Comparison of ENCODE assay signal across 1 cellular context in the genomic region with DNA sequence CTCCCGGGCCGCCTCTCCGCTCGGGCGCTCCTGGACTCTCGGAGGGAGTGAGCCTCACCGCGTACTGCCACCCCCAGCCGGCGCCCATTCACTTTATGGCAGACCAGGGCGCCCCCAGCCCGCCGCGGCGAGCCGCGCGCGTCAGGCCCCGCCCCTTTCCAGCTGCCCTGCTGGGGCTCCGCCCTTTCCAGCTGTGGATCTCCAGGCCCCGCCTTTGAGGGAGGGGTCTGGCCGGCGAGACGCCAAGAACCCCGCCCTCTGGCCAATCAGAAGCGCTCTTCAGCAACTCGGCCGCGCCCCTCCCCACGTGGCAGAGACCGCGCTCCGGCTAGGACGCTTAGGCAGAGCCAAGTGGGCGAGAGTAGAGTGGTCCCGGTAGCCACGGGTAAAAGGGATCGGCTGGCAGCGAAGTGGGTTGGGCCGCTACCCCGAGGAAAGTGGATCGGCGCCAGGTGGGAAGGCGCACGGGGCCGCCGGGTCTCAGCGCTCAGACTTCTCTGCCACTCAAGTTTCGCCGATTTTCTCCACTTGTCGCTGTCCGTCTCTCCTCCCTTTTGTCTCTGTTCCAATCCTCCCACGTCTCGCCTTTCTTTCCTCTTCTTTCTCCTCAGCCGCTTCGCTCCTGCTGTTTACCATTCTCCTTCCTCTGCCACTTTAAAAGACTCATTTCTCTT.
TF ChIP-seq lines count a peak whose summit lies in the region.

A gene (minus strand): TSS at position 69 of the 674 bp plus-strand sequence. CDS start 9,432 bp downstream, outside the sequence.

TF ChIP-seq in HepG2, 621 proteins besides CTCF, POLR2A, EP300 and RAD21 (continued from another document and continues in another):
- TF ChIP-seq, protein P1, sequence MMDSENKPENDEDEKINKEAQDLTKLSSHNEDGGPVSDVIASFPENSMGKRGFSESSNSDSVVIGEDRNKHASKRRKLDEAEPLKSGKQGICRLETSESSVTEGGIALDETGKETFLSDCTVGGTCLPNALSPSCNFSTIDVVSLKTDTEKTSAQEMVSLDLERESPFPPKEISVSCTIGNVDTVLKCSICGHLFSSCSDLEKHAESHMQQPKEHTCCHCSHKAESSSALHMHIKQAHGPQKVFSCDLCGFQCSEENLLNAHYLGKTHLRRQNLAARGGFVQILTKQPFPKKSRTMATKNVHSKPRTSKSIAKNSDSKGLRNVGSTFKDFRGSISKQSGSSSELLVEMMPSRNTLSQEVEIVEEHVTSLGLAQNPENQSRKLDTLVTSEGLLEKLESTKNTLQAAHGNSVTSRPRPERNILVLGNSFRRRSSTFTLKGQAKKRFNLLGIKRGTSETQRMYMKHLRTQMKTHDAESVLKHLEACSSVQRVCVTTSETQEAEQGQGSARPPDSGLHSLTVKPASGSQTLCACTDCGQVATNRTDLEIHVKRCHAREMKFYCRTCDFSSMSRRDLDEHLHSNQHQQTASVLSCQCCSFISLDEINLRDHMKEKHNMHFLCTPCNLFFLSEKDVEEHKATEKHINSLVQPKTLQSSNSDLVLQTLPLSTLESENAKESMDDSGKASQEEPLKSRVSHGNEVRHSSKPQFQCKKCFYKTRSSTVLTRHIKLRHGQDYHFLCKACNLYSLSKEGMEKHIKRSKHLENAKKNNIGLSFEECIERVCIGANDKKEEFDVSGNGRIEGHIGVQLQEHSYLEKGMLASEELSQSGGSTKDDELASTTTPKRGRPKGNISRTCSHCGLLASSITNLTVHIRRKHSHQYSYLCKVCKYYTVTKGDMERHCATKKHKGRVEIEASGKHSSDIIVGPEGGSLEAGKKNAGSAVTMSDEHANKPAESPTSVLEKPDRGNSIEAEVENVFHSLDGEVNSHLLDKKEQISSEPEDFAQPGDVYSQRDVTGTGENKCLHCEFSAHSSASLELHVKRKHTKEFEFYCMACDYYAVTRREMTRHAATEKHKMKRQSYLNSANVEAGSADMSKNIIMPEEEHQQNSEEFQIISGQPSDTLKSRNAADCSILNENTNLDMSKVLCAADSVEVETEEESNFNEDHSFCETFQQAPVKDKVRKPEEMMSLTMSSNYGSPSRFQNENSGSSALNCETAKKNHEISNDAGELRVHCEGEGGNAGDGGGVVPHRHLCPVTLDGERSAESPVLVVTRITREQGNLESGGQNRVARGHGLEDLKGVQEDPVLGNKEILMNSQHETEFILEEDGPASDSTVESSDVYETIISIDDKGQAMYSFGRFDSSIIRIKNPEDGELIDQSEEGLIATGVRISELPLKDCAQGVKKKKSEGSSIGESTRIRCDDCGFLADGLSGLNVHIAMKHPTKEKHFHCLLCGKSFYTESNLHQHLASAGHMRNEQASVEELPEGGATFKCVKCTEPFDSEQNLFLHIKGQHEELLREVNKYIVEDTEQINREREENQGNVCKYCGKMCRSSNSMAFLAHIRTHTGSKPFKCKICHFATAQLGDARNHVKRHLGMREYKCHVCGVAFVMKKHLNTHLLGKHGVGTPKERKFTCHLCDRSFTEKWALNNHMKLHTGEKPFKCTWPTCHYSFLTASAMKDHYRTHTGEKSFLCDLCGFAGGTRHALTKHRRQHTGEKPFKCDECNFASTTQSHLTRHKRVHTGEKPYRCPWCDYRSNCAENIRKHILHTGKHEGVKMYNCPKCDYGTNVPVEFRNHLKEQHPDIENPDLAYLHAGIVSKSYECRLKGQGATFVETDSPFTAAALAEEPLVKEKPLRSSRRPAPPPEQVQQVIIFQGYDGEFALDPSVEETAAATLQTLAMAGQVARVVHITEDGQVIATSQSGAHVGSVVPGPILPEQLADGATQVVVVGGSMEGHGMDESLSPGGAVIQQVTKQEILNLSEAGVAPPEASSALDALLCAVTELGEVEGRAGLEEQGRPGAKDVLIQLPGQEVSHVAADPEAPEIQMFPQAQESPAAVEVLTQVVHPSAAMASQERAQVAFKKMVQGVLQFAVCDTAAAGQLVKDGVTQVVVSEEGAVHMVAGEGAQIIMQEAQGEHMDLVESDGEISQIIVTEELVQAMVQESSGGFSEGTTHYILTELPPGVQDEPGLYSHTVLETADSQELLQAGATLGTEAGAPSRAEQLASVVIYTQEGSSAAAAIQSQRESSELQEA (CRISPR knock-in tag; IDR thresholded peaks at IDR 0.05; ENCODE audit: not compliant biosample characterization) = no peak
- TF ChIP-seq ZFP90 (CRISPR knock-in tag; IDR thresholded peaks at IDR 0.05; ENCODE audit: borderline replicate concordance) = peak; percentile 74; the same call in 1 of the 2 replicates
- peak; percentile 60; the same call in 1 of the 2 replicates for TF ChIP-seq ZBTB20 (CRISPR knock-in tag; IDR thresholded peaks at IDR 0.05; ENCODE audit: borderline replicate concordance, low read depth)
- no peak for TF ChIP-seq FOXA3 (CRISPR knock-in tag; IDR thresholded peaks at IDR 0.05)
- 0 out of 2 replicates have a peak, but pooled peaks have one; percentile 36 for TF ChIP-seq PAX8 (CRISPR knock-in tag; IDR thresholded peaks at IDR 0.05; ENCODE audit: borderline replicate concordance)
- TF ChIP-seq ELF3 (CRISPR knock-in tag; IDR thresholded peaks at IDR 0.05) = 0 out of 2 replicates have a peak, but pooled peaks have one; percentile 21
- TF ChIP-seq MXI1 (IDR thresholded peaks at IDR 0.05; ENCODE audit: borderline replicate concordance, low read depth, low read length) = peak; percentile 98; the same call in 2 of the 3 replicates
- 0 out of 2 replicates have a peak, but pooled peaks have one; percentile 16 for TF ChIP-seq KDM5B (CRISPR knock-in tag; IDR thresholded peaks at IDR 0.05; ENCODE audit: borderline replicate concordance)
- TF ChIP-seq YY1 (IDR thresholded peaks at IDR 0.05; ENCODE audit: insufficient read depth, insufficient replicate concordance, low read depth, low read length) = peak; percentile 18
- peak; percentile 55 for TF ChIP-seq GABPB1 (CRISPR knock-in tag; IDR thresholded peaks at IDR 0.05)
- TF ChIP-seq HNRNPLL (IDR thresholded peaks at IDR 0.05; ENCODE audit: low read depth, low read length, poor library complexity, severe bottlenecking) = peak; percentile 52
- no peak for TF ChIP-seq ZNF747 (CRISPR knock-in tag; IDR thresholded peaks at IDR 0.05; ENCODE audit: borderline replicate concordance)
- TF ChIP-seq HOXA9 (CRISPR knock-in tag; IDR thresholded peaks at IDR 0.05; ENCODE audit: borderline replicate concordance) = no peak
- TF ChIP-seq, protein P2, sequence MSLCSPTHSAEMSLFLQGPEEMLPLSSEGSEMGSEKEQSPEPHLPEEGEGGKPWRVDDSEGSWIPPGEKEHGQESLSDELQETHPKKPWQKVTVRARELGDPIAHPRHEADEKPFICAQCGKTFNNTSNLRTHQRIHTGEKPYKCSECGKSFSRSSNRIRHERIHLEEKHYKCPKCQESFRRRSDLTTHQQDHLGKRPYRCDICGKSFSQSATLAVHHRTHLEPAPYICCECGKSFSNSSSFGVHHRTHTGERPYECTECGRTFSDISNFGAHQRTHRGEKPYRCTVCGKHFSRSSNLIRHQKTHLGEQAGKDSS (CRISPR knock-in tag; IDR thresholded peaks at IDR 0.05; ENCODE audit: borderline replicate concordance, low read depth) = 0 out of 2 replicates have a peak, but pooled peaks have one; percentile 25
- TF ChIP-seq, protein P3, sequence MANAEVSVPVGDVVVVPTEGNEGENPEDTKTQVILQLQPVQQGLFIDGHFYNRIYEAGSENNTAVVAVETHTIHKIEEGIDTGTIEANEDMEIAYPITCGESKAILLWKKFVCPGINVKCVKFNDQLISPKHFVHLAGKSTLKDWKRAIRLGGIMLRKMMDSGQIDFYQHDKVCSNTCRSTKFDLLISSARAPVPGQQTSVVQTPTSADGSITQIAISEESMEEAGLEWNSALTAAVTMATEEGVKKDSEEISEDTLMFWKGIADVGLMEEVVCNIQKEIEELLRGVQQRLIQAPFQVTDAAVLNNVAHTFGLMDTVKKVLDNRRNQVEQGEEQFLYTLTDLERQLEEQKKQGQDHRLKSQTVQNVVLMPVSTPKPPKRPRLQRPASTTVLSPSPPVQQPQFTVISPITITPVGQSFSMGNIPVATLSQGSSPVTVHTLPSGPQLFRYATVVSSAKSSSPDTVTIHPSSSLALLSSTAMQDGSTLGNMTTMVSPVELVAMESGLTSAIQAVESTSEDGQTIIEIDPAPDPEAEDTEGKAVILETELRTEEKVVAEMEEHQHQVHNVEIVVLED (CRISPR knock-in tag; IDR thresholded peaks at IDR 0.05; ENCODE audit: borderline replicate concordance) = peak; percentile 24; the same call in 1 of the 2 replicates
- peak; percentile 20; the same call in 1 of the 2 replicates for TF ChIP-seq ZNF607 (CRISPR knock-in tag; IDR thresholded peaks at IDR 0.05; ENCODE audit: borderline replicate concordance)
- TF ChIP-seq, protein P4, sequence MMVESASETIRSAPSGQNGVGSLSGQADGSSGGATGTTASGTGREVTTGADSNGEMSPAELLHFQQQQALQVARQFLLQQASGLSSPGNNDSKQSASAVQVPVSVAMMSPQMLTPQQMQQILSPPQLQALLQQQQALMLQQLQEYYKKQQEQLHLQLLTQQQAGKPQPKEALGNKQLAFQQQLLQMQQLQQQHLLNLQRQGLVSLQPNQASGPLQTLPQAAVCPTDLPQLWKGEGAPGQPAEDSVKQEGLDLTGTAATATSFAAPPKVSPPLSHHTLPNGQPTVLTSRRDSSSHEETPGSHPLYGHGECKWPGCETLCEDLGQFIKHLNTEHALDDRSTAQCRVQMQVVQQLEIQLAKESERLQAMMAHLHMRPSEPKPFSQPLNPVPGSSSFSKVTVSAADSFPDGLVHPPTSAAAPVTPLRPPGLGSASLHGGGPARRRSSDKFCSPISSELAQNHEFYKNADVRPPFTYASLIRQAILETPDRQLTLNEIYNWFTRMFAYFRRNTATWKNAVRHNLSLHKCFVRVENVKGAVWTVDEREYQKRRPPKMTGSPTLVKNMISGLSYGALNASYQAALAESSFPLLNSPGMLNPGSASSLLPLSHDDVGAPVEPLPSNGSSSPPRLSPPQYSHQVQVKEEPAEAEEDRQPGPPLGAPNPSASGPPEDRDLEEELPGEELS (CRISPR knock-in tag; IDR thresholded peaks at IDR 0.05) = no peak
- TF ChIP-seq ZNF660 (CRISPR knock-in tag; IDR thresholded peaks at IDR 0.05; ENCODE audit: borderline replicate concordance, low read depth) = no peak
- 0 out of 2 replicates have a peak, but pooled peaks have one; percentile 21 for TF ChIP-seq ZNF709 (CRISPR knock-in tag; IDR thresholded peaks at IDR 0.05)
- TF ChIP-seq, protein P5, sequence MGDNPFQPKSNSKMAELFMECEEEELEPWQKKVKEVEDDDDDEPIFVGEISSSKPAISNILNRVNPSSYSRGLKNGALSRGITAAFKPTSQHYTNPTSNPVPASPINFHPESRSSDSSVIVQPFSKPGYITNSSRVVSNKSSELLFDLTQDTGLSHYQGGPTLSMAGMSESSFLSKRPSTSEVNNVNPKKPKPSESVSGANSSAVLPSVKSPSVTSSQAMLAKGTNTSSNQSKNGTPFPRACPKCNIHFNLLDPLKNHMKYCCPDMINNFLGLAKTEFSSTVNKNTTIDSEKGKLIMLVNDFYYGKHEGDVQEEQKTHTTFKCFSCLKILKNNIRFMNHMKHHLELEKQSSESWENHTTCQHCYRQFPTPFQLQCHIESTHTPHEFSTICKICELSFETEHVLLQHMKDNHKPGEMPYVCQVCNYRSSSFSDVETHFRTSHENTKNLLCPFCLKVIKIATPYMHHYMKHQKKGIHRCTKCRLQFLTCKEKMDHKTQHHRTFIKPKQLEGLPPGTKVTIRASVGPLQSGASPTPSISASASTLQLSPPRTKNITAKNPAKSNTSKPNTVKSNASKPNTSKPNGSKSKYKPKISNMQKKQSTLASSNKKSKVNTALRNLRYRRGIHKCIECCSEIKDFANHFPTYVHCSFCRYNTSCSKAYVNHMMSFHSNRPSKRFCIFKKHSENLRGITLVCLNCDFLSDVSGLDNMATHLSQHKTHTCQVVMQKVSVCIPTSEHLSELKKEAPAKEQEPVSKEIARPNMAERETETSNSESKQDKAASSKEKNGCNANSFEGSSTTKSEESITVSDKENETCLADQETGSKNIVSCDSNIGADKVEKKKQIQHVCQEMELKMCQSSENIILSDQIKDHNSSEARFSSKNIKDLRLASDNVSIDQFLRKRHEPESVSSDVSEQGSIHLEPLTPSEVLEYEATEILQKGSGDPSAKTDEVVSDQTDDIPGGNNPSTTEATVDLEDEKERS (CRISPR knock-in tag; IDR thresholded peaks at IDR 0.05) = 0 out of 2 replicates have a peak, but pooled peaks have one; percentile 32
- TF ChIP-seq ZNF556 (CRISPR knock-in tag; IDR thresholded peaks at IDR 0.05; ENCODE audit: borderline replicate concordance) = 0 out of 2 replicates have a peak, but pooled peaks have one; percentile 54
- peak; percentile 87 for TF ChIP-seq HNRNPK (IDR thresholded peaks at IDR 0.05; ENCODE audit: low read depth, low read length, poor library complexity, severe bottlenecking)
- no peak for TF ChIP-seq MAFF (IDR thresholded peaks at IDR 0.05; ENCODE audit: low read depth, low read length)
- TF ChIP-seq, protein P6, sequence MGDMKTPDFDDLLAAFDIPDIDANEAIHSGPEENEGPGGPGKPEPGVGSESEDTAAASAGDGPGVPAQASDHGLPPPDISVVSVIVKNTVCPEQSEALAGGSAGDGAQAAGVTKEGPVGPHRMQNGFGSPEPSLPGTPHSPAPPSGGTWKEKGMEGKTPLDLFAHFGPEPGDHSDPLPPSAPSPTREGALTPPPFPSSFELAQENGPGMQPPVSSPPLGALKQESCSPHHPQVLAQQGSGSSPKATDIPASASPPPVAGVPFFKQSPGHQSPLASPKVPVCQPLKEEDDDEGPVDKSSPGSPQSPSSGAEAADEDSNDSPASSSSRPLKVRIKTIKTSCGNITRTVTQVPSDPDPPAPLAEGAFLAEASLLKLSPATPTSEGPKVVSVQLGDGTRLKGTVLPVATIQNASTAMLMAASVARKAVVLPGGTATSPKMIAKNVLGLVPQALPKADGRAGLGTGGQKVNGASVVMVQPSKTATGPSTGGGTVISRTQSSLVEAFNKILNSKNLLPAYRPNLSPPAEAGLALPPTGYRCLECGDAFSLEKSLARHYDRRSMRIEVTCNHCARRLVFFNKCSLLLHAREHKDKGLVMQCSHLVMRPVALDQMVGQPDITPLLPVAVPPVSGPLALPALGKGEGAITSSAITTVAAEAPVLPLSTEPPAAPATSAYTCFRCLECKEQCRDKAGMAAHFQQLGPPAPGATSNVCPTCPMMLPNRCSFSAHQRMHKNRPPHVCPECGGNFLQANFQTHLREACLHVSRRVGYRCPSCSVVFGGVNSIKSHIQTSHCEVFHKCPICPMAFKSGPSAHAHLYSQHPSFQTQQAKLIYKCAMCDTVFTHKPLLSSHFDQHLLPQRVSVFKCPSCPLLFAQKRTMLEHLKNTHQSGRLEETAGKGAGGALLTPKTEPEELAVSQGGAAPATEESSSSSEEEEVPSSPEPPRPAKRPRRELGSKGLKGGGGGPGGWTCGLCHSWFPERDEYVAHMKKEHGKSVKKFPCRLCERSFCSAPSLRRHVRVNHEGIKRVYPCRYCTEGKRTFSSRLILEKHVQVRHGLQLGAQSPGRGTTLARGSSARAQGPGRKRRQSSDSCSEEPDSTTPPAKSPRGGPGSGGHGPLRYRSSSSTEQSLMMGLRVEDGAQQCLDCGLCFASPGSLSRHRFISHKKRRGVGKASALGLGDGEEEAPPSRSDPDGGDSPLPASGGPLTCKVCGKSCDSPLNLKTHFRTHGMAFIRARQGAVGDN (CRISPR knock-in tag; IDR thresholded peaks at IDR 0.05) = peak; percentile 74
- TF ChIP-seq XRCC5 (optimal IDR thresholded peaks at IDR 0.05; ENCODE audit: low read length) = peak; percentile 53
- TF ChIP-seq ZSCAN20 (CRISPR knock-in tag; IDR thresholded peaks at IDR 0.05; ENCODE audit: borderline replicate concordance) = 0 out of 2 replicates have a peak, but pooled peaks have one; percentile 22
- 0 out of 2 replicates have a peak, but pooled peaks have one; percentile 16 for TF ChIP-seq KLF6 (CRISPR knock-in tag; IDR thresholded peaks at IDR 0.05)
- TF ChIP-seq CBX2 (IDR thresholded peaks at IDR 0.05; ENCODE audit: low read depth, low read length) = no peak
- no peak for TF ChIP-seq CBX2 (CRISPR knock-in tag; IDR thresholded peaks at IDR 0.05; ENCODE audit: low read depth)
- TF ChIP-seq, protein P7, sequence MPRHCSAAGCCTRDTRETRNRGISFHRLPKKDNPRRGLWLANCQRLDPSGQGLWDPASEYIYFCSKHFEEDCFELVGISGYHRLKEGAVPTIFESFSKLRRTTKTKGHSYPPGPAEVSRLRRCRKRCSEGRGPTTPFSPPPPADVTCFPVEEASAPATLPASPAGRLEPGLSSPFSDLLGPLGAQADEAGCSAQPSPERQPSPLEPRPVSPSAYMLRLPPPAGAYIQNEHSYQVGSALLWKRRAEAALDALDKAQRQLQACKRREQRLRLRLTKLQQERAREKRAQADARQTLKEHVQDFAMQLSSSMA (CRISPR knock-in tag; IDR thresholded peaks at IDR 0.05) = peak; percentile 75; the same call in 1 of the 2 replicates
